In genomic region chr11:11383995-11384394, GRCh38 we compare ENCODE assay signal across 15 cellular contexts. TPM values are rescaled to one million over a fixed set of nuclear protein-coding genes. Genes with fewer than 3 reads are reported as not detected.
DNase-seq lines count a peak whose midpoint lies in the region; ATAC-seq lines count a peak whose summit lies in the region.
"Had no signal": no experiment of that assay in that cellular context is flagged by ENCODE, and none has a peak within 500 bp of the region (broad histone marks: within the 10 kb centered on the region; RNA-seq: fewer than 3 reads in every experiment).

No MANE protein-coding gene starts in this region.

- DNase-seq in DMS79 (lab: John Stamatoyannopoulos, UW): peak; percentile 46
- DNase-seq in DMS79 treated with DMSO at 0.1 percent for 48 hours (lab: John Stamatoyannopoulos, UW): no peak
- peak; percentile 43 for DNase-seq in NCI-H82 (lab: John Stamatoyannopoulos, UW)
- DNase-seq in left lobe of liver (ENCODE audit: low spot score): no peak
- no peak for DNase-seq in SIG-M5 treated with dmso at 0.1 percent for 504 hours (lab: John Stamatoyannopoulos, UW; ENCODE audit: unreplicated experiment)
- no peak for DNase-seq in substantia nigra (lab: John Stamatoyannopoulos, UW)
- DNase-seq: AML-193; Caco-2; Calu3; CD4-positive, alpha-beta T cell; CD8-positive, alpha-beta T cell; GF-D8 had no signal

- peak; percentile 26 for ATAC-seq in left lobe of liver
- ATAC-seq: A549; CD8-positive, alpha-beta T cell had no signal

- H3K27ac ChIP-seq in substantia nigra (ENCODE audit: low read depth, low read length, poor library complexity, severe bottlenecking): no peak overlapping the region
- H3K27ac ChIP-seq: 22Rv1; A549; BLaER1 treated with 17β-estradiol and CSF1 and Interleukin-3, amounts not matched to agents 10 nM and 100 nM had no signal

RNA-seq across cellular contexts. Expression of gene CSNK2A3, which starts 30.9 kb away (rescaled TPM):
- total RNA-seq in left lobe of liver: 0.58 TPM

Comparison
In these comparisons a context has a peak if more than half of its experiments do, and no peak if none do; other contexts are left out.
1. DNase-seq: peak in DMS79 (single experiment) and NCI-H82 (single experiment); none in DMS79 treated with DMSO at 0.1 percent for 48 hours (single experiment), left lobe of liver (single experiment), SIG-M5 treated with dmso at 0.1 percent for 504 hours (single experiment) and substantia nigra (0 of 49).